8 cellular contexts compared by ENCODE assay signal in the genomic region with DNA sequence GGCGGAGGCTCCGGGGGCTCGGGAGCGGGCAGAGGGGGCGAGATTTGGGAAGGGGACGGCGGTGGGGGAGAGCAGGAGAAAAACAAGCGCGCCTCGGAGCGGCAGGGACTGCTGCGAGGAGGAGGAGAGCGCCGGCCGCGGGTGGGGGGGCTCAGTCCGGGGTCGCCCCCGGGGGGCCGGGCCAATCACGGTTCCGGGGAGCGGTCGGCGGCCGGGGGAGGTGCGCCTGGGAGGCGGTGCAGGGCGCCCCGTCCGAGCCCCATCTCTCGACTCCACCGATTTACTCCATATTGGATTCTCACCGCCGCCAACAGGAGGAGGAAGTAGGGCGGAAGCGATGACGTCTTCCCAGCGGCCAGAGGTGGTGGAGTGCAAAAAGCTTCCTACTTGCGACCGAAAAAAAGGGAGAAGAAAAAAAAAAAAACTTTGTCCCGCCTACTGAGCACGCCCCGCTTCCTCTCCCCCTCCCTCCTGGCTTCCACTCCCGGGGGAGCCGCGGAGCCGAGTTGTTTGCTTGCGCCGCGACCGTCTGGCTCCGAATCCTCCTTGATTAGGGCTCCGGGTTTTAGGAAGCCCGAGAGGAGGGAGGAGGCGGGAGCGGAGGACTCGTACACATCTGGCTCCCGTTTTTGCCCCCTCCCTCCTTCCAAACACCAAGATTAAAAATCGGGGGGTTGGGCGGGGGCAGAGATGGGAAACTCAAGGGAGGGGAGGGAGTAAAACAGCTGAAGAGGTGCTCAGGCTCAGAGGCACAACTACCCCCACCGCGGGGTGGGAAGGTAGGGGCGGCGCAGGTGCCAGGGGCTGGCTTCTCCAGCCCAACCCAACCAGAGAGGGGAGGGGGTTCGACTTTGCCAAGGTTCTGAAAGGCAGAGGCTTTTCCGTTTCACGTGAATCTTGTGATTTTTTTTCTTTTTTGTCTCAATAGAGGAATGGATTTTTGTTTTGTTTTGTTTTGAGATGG. TPM values are rescaled to one million over a fixed set of nuclear protein-coding genes. Genes with fewer than 3 reads are reported as not detected.
A peak's percentile ranks its signal among the peaks of the same experiment; 100 is the strongest.
DNase-seq lines count a peak whose midpoint lies in the region; ATAC-seq, FAIRE-seq and TF ChIP-seq lines count a peak whose summit lies in the region.

A gene with protein sequence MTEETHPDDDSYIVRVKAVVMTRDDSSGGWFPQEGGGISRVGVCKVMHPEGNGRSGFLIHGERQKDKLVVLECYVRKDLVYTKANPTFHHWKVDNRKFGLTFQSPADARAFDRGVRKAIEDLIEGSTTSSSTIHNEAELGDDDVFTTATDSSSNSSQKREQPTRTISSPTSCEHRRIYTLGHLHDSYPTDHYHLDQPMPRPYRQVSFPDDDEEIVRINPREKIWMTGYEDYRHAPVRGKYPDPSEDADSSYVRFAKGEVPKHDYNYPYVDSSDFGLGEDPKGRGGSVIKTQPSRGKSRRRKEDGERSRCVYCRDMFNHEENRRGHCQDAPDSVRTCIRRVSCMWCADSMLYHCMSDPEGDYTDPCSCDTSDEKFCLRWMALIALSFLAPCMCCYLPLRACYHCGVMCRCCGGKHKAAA (minus strand): TSS at position 373 of the 964 bp plus-strand sequence. CDS start 612 bp downstream, outside the sequence.

- CTCF ChIA-PET in activated CD4-positive, alpha-beta T cell treated with anti-CD3 and anti-CD28 coated beads, Interleukin-2, amount 10 ng/mL, durations not matched to agents 7 days and 5 days (lab: Charles Lee): no interaction called here
- CTCF ChIA-PET in HepG2 (lab: Yijun Ruan, JAX; ENCODE audit: low intra/inter-chr PET ratio, low total read pairs): no interaction called here

- peak within 1 kb of the TSS; percentile 87 for H3K4me3 Mint-ChIP-seq in activated CD4-positive, alpha-beta T cell treated with anti-CD3 and anti-CD28 coated beads, Interleukin-2, amount 10 ng/mL, durations not matched to agents 7 days and 5 days

- peak within 1 kb of the TSS; percentile 85 for H3K27ac Mint-ChIP-seq in activated CD4-positive, alpha-beta T cell treated with anti-CD3 and anti-CD28 coated beads, Interleukin-2, amount 10 ng/mL, durations not matched to agents 7 days and 5 days

- peak; percentile 88 for FAIRE-seq in HepG2 (lab: Jason Lieb, UNC)

- no TSS peak for BruUV-seq in HepG2 (replicated peaks; lab: Mats Ljungman, UMichigan)

- peak; percentile 13; the same call in 1 of the 2 replicates for TF ChIP-seq CTCF in HepG2 (CRISPR knock-in tag; IDR thresholded peaks at IDR 0.05)

- no peaks in the 10 kb centered on the region for H3K9me3 ChIP-seq in HepG2 (ENCODE audit: low read length)

- in situ Hi-C loops in ACHN (cut with HindIII; ENCODE audit: low pct_ligation_motif_present, low pct_unique_long_range_greater_than_20kb, low sequenced_read_pairs) (no loop called here), HepG2 (cut with HindIII; ENCODE audit: extremely low pct_ligation_motif_present, low pct_unique_long_range_greater_than_20kb) (loop anchor here (5.0 to 10.0 kb wide), 2 partner anchors 50 to 122 kb away; no protein-coding TSS in a partner anchor)

- H3K36me3 Mint-ChIP-seq in activated CD4-positive, alpha-beta T cell treated with anti-CD3 and anti-CD28 coated beads, Interleukin-2, amount 10 ng/mL, durations not matched to agents 7 days and 5 days (ENCODE audit: low read depth): peaks cover 4% of the 10 kb centered on the region

- H3K4me1 ChIP-seq in HepG2 (ENCODE audit: insufficient read depth, low read length): peaks cover 56% of the 10 kb centered on the region

- no peak; the same call in 1 of the 2 replicates for TF ChIP-seq RAD21 in HepG2 (CRISPR knock-in tag; IDR thresholded peaks at IDR 0.05)

- peaks cover 31% of the 10 kb centered on the region for H4K20me1 ChIP-seq in HepG2 (ENCODE audit: insufficient read depth, low read length)

- DNase-seq in ACHN: peak; percentile 95
- peak; percentile 81 to 94 for DNase-seq in NCI-H526 (lab: John Stamatoyannopoulos, UW)
- DNase-seq in activated CD4-positive, alpha-beta T cell treated with anti-CD3 and anti-CD28 coated beads, Interleukin-2, amount 10 ng/mL, durations not matched to agents 7 days and 5 days: peak; percentile 81
- DNase-seq in dermis microvascular lymphatic vessel endothelial cell (ENCODE audit: low read depth in 2 of 2): peak; percentile 85 to 90
- DNase-seq in HepG2 (ENCODE audit: low spot score): peak; percentile 96
- DNase-seq in stimulated activated CD4-positive, alpha-beta T cell treated with anti-CD3 and anti-CD28 coated beads, Interleukin-2, amount 100 ng/mL, for 48 hours: peak; percentile 51 to 62

- peaks cover 54% of the 10 kb centered on the region for H3K79me2 ChIP-seq in HepG2 (ENCODE audit: insufficient read depth, low read length)

- peak within 1 kb of the TSS; percentile 83 for H3K4me2 ChIP-seq in HepG2 (ENCODE audit: low read depth, low read length)

- peak; percentile 73 to 82 for TF ChIP-seq POLR2A in HepG2 (IDR thresholded peaks at IDR 0.05; ENCODE audit: insufficient read depth in 1 of 2, low read depth in 2 of 2, low read length in 2 of 2)

- intact Hi-C loops in HepG2 (cut with micrococcal nuclease; ENCODE audit: unreplicated experiment): loop anchor here (1.0 kb wide), 3 partner anchors 50 to 167 kb away; no protein-coding TSS in a partner anchor

- no peak within 1 kb of the TSS for H2AFZ ChIP-seq in HepG2 (ENCODE audit: low read length)

- peaks cover 43% of the 10 kb centered on the region for H3K27me3 Mint-ChIP-seq in activated CD4-positive, alpha-beta T cell treated with anti-CD3 and anti-CD28 coated beads, Interleukin-2, amount 10 ng/mL, durations not matched to agents 7 days and 5 days

- WGBS in HepG2 (ENCODE audit: low lambda C conversion rate): 2% methylated on average over 66 of the region's 68 CpGs

- H3K9ac ChIP-seq in HepG2 (ENCODE audit: insufficient read depth, low read depth, low read length): peak within 1 kb of the TSS; percentile 92

- no peaks in the 10 kb centered on the region for H3K27me3 ChIP-seq in HepG2 (ENCODE audit: control insufficient read depth in 1 of 2, insufficient read depth in 2 of 2, low read length in 2 of 2)

- peaks cover 32% of the 10 kb centered on the region for H3K4me1 Mint-ChIP-seq in activated CD4-positive, alpha-beta T cell treated with anti-CD3 and anti-CD28 coated beads, Interleukin-2, amount 10 ng/mL, durations not matched to agents 7 days and 5 days

- peaks cover 2 to 5% of the 10 kb centered on the region in 2 experiments; a peak in 3 of 5 replicates for H3K36me3 ChIP-seq in HepG2 (replicated peaks in 1 of 2; ENCODE audit: control insufficient read depth in 1 of 2, insufficient read depth in 2 of 2, low read length in 2 of 2)

- TF ChIP-seq EP300 in HepG2 (IDR thresholded peaks at IDR 0.05; ENCODE audit: low read depth in 2 of 2, low read length in 2 of 2): peak; percentile 73 to 82
- TF ChIP-seq EP300 in HepG2 (CRISPR knock-in tag; IDR thresholded peaks at IDR 0.05; ENCODE audit: borderline replicate concordance): peak; percentile 51; the same call in 1 of the 2 replicates

- H3K4me3 ChIP-seq in HepG2 (replicated peaks in 1 of 3; ENCODE audit: insufficient read depth in 1 of 3, low read depth in 2 of 3, low read length in 3 of 3): peak within 1 kb of the TSS; percentile 94 to 98 (median 98)

- POLR2A ChIA-PET in activated CD4-positive, alpha-beta T cell treated with anti-CD3 and anti-CD28 coated beads, Interleukin-2, amount 10 ng/mL, durations not matched to agents 7 days and 5 days (lab: Charles Lee): no interaction called here
- POLR2A ChIA-PET in HepG2 (lab: Yijun Ruan, JAX): interaction anchor here (0.6 to 2.9 kb wide), 17 partner anchors 11 to 302 kb away, joined by 3 to 17 read pairs (median 4); partner anchors contain the start of genes ACTR2 and RAB1A

- no peaks in the 10 kb centered on the region for H3K9me3 Mint-ChIP-seq in activated CD4-positive, alpha-beta T cell treated with anti-CD3 and anti-CD28 coated beads, Interleukin-2, amount 10 ng/mL, durations not matched to agents 7 days and 5 days

- ATAC-seq in GM18907 (IDR thresholded peaks at IDR 0.05; ENCODE audit: unreplicated experiment) (peak; percentile 34), HG03460 (IDR thresholded peaks at IDR 0.05; ENCODE audit: unreplicated experiment) (peak; percentile 22), HepG2 (peak; percentile 58)

- peak within 1 kb of the TSS; percentile 86 for H3K27ac ChIP-seq in HepG2 (ENCODE audit: extremely low read length, insufficient read depth, low read length)

TF ChIP-seq in HepG2, 621 proteins besides CTCF, POLR2A, EP300 and RAD21 (continues in another document):
- TF ChIP-seq ZFP90 (CRISPR knock-in tag; IDR thresholded peaks at IDR 0.05; ENCODE audit: borderline replicate concordance) (no peak), ZNF629 (CRISPR knock-in tag; conservative IDR thresholded peaks at IDR 0.05) (no peak), MAFG (CRISPR knock-in tag; IDR thresholded peaks at IDR 0.05) (no peak), HNRNPLL (IDR thresholded peaks at IDR 0.05; ENCODE audit: low read depth, low read length, poor library complexity, severe bottlenecking) (peak; percentile 78), ZBTB21 (CRISPR knock-in tag; IDR thresholded peaks at IDR 0.05) (peak; percentile 53; the same call in 1 of the 2 replicates)

RNA-seq across cellular contexts. Expression of the gene that starts here (rescaled TPM):
- 1 to 10 TPM; 6.2 to 8.1 TPM for total RNA-seq in activated CD4-positive, alpha-beta T cell treated with anti-CD3 and anti-CD28 coated beads, Interleukin-2, amount 10 ng/mL, durations not matched to agents 7 days and 5 days
- total RNA-seq in dermis microvascular lymphatic vessel endothelial cell (1.5 and 3.0 TPM in 2 replicates), HepG2 (2016; rRNA removed; fragmentation: Illumina TruSeq; extraction: Trizol) (13.0 and 17.7 TPM in 2 replicates)
- 8.2 and 14.6 TPM in 2 replicates for total RNA-seq in HepG2 (2016; cell fraction: cytosol; rRNA removed; fragmentation: Illumina TruSeq; extraction: Trizol; ENCODE audit: low read depth)
- total RNA-seq in HepG2 (2016; cell fraction: insoluble cytoplasmic fraction; rRNA removed; fragmentation: Illumina TruSeq; extraction: Trizol): 13.6 and 15.0 TPM in 2 replicates
- 14.7 and 17.3 TPM in 2 replicates for total RNA-seq in HepG2 (2016; cell fraction: membrane; rRNA removed; fragmentation: Illumina TruSeq; extraction: Trizol)
- 17.1 and 21.0 TPM in 2 replicates for total RNA-seq in HepG2 (2016; cell fraction: nucleus; rRNA removed; fragmentation: Illumina TruSeq; extraction: Trizol)
- polyA plus RNA-seq in HepG2 (2011; rRNA removed): 34.4 and 37.0 TPM in 2 replicates
- 35.1 and 36.7 TPM in 2 replicates for polyA plus RNA-seq in HepG2 (2011; cell fraction: cytosol; rRNA removed)
- polyA plus RNA-seq in HepG2 (2011; cell fraction: nucleus; rRNA removed): 42.3 and 51.3 TPM in 2 replicates
- 50.2 and 57.7 TPM in 2 replicates for polyA plus RNA-seq in HepG2 (2012)
- polyA plus RNA-seq in HepG2 (2016; cell fraction: cytosol; fragmentation: Illumina TruSeq; extraction: Trizol; ENCODE audit: low read depth): 7.2 and 7.7 TPM in 2 replicates
- polyA plus RNA-seq in HepG2 (2016; cell fraction: insoluble cytoplasmic fraction; fragmentation: Illumina TruSeq; extraction: Trizol; ENCODE audit: low read depth): 35.3 and 42.4 TPM in 2 replicates
- polyA plus RNA-seq in HepG2 (2016; cell fraction: membrane; fragmentation: Illumina TruSeq; extraction: Trizol; ENCODE audit: low read depth): 18.9 and 19.9 TPM in 2 replicates
- 39.6 and 40.2 TPM in 2 replicates for polyA plus RNA-seq in HepG2 (2016; cell fraction: nucleus; fragmentation: Illumina TruSeq; extraction: Trizol; ENCODE audit: insufficient read depth, low read depth)
- 4.9 and 74.4 TPM in 2 replicates for polyA minus RNA-seq in HepG2 (2011; rRNA and poly(A)+ RNA removed; ENCODE audit: low replicate concordance)
- polyA minus RNA-seq in HepG2 (2011; cell fraction: cytosol; rRNA and poly(A)+ RNA removed): 42.6 and 50.6 TPM in 2 replicates
- polyA minus RNA-seq in HepG2 (2011; cell fraction: nucleus; rRNA and poly(A)+ RNA removed): 36.3 and 43.9 TPM in 2 replicates

Comparison
In these comparisons a context has a peak if more than half of its experiments do, and no peak if none do; other contexts are left out.
1. Peak in every context shown above with its lines: DNase-seq, ATAC-seq, H3K4me3 ChIP-seq and H3K27ac ChIP-seq.